Comparison of ENCODE assay signal across 10 cellular contexts in genomic region chr3:113287111-113287817, GRCh38.
DNase-seq lines count a peak whose midpoint lies in the region; ATAC-seq and TF ChIP-seq lines count a peak whose summit lies in the region.
"Had no signal": no experiment of that assay in that cellular context is flagged by ENCODE, and none has a peak within 500 bp of the region (broad histone marks: within the 10 kb centered on the region; RNA-seq: fewer than 3 reads in every experiment).

No MANE protein-coding gene starts in this region.

- no peak overlapping the region for H3K9ac ChIP-seq in muscle layer of colon (ENCODE audit: low read length)

- CTCF ChIA-PET in CD4-positive, alpha-beta memory T cell (lab: Charles Lee; ENCODE audit: partially characterized antibody): interaction anchor here (0.9 to 5.3 kb wide), 16 partner anchors 10 to 705 kb away, joined by 3 to 58 read pairs (median 4); no protein-coding TSS in a partner anchor

- POLR2A ChIA-PET in CD4-positive, alpha-beta memory T cell (lab: Charles Lee; ENCODE audit: partially characterized antibody): interaction anchor here (0.6 kb wide), 1 partner anchor 32 kb away, joined by 5 read pairs; no protein-coding TSS in a partner anchor

- no peaks in the 10 kb centered on the region for H3K9me3 ChIP-seq in muscle layer of colon (ENCODE audit: low read length)
- no peaks in the 10 kb centered on the region for H3K9me3 ChIP-seq in effector memory CD4-positive, alpha-beta T cell (ENCODE audit: control insufficient read depth, low read length)
- H3K9me3 ChIP-seq in CD4-positive, alpha-beta memory T cell (ENCODE audit: control insufficient read depth in 1 of 2, low read length in 2 of 2): no peaks in the 10 kb centered on the region

- no peaks in the 10 kb centered on the region for H3K27me3 Mint-ChIP-seq in CD4-positive, alpha-beta memory T cell

- no peaks in the 10 kb centered on the region for H3K4me1 Mint-ChIP-seq in CD4-positive, alpha-beta memory T cell

- no peak overlapping the region for H3K4me3 ChIP-seq in AG09309 (ENCODE audit: control insufficient read depth, low read depth, low read length)
- no peak overlapping the region for H3K4me3 ChIP-seq in muscle layer of colon (ENCODE audit: low read depth in 1 of 2, low read length in 2 of 2)
- H3K4me3 ChIP-seq in effector memory CD4-positive, alpha-beta T cell (ENCODE audit: insufficient read depth, low read depth, low read length, poor library complexity, severe bottlenecking): no peak overlapping the region
- no peak overlapping the region for H3K4me3 ChIP-seq in CD4-positive, alpha-beta memory T cell (ENCODE audit: low read length in 2 of 2)
- H3K4me3 ChIP-seq: SK-N-MC had no signal

- H3K27me3 ChIP-seq in muscle layer of colon (ENCODE audit: control insufficient read depth in 1 of 2, insufficient read depth in 2 of 2, low read length in 2 of 2): no peaks in the 10 kb centered on the region
- no peaks in the 10 kb centered on the region for H3K27me3 ChIP-seq in effector memory CD4-positive, alpha-beta T cell (replicated peaks; ENCODE audit: control insufficient read depth, insufficient read depth, low read length, poor library complexity, severe bottlenecking)
- H3K27me3 ChIP-seq in CD4-positive, alpha-beta memory T cell (ENCODE audit: insufficient read depth, low read length): no peaks in the 10 kb centered on the region

- TF ChIP-seq CTCF in AG09309 (IDR thresholded peaks at IDR 0.05; ENCODE audit: control insufficient read depth, insufficient read depth, low read depth, low read length, missing control alignments): no peak

- peaks cover 47% of the 10 kb centered on the region for H3K4me1 ChIP-seq in muscle layer of colon (ENCODE audit: insufficient read depth, low read length)
- no peaks in the 10 kb centered on the region for H3K4me1 ChIP-seq in effector memory CD4-positive, alpha-beta T cell (ENCODE audit: control insufficient read depth, insufficient read depth, low read length, poor library complexity, severe bottlenecking)
- no peaks in the 10 kb centered on the region for H3K4me1 ChIP-seq in CD4-positive, alpha-beta memory T cell (ENCODE audit: insufficient read depth, low read length)

- ATAC-seq in GM19452 (IDR thresholded peaks at IDR 0.05; ENCODE audit: unreplicated experiment): no peak

- intact Hi-C loops in CD4-positive, alpha-beta memory T cell (cut with micrococcal nuclease): loop anchor here (10.0 kb wide), 2 partner anchors 268 to 458 kb away; partner anchors contain the start of genes ATP6V1A and NAA50

- H3K9me3 Mint-ChIP-seq in CD4-positive, alpha-beta memory T cell: peaks cover 0 to 1% (median 0%) of the 10 kb centered on the region in 8 donors
- H3K9me3 Mint-ChIP-seq: activated naive CD4-positive, alpha-beta T cell treated with anti-CD3 and anti-CD28 coated beads for 36 hours had no signal

- H3K36me3 ChIP-seq in muscle layer of colon (ENCODE audit: insufficient read depth, low read length): peaks cover 34% of the 10 kb centered on the region
- H3K36me3 ChIP-seq in effector memory CD4-positive, alpha-beta T cell (ENCODE audit: control insufficient read depth, insufficient read depth, low read length): no peaks in the 10 kb centered on the region
- H3K36me3 ChIP-seq in CD4-positive, alpha-beta memory T cell (ENCODE audit: insufficient read depth, low read length): no peaks in the 10 kb centered on the region

- peak overlapping the region in 1 of 7 donors; percentile 88 for H3K27ac Mint-ChIP-seq in CD4-positive, alpha-beta memory T cell
- H3K27ac Mint-ChIP-seq: activated naive CD4-positive, alpha-beta T cell treated with anti-CD3 and anti-CD28 coated beads for 36 hours had no signal

- DNase-seq in AG09309 (ENCODE audit: low read depth) (peak; percentile 35), LoVo (ENCODE audit: low spot score) (peak; percentile 9), cerebellum (ENCODE audit: low spot score) (peak; percentile 59), amygdala (lab: John Stamatoyannopoulos, UW) (no peak)
- no peak for DNase-seq in effector memory CD4-positive, alpha-beta T cell
- DNase-seq in CD4-positive, alpha-beta memory T cell: no peak

- H3K36me3 Mint-ChIP-seq in CD4-positive, alpha-beta memory T cell: no peaks in the 10 kb centered on the region

- H3K4me3 Mint-ChIP-seq in CD4-positive, alpha-beta memory T cell: no peak overlapping the region
- H3K4me3 Mint-ChIP-seq: activated naive CD4-positive, alpha-beta T cell treated with anti-CD3 and anti-CD28 coated beads for 36 hours had no signal

- peak overlapping the region; percentile 22 for H3K27ac ChIP-seq in muscle layer of colon (ENCODE audit: low read depth, low read length)
- no peak overlapping the region for H3K27ac ChIP-seq in effector memory CD4-positive, alpha-beta T cell (ENCODE audit: insufficient read depth, low read length, poor library complexity, severe bottlenecking)
- no peak overlapping the region for H3K27ac ChIP-seq in CD4-positive, alpha-beta memory T cell (ENCODE audit: low read depth, low read length)
- H3K27ac ChIP-seq: SK-N-MC had no signal

Comparison
In these comparisons a context has a peak if more than half of its experiments do, and no peak if none do; other contexts are left out.
1. DNase-seq: peak in AG09309 (single experiment), LoVo (single experiment) and cerebellum (single experiment); none in effector memory CD4-positive, alpha-beta T cell (0 of 3), CD4-positive, alpha-beta memory T cell (0 of 5) and amygdala (0 of 56).